In the genomic region with DNA sequence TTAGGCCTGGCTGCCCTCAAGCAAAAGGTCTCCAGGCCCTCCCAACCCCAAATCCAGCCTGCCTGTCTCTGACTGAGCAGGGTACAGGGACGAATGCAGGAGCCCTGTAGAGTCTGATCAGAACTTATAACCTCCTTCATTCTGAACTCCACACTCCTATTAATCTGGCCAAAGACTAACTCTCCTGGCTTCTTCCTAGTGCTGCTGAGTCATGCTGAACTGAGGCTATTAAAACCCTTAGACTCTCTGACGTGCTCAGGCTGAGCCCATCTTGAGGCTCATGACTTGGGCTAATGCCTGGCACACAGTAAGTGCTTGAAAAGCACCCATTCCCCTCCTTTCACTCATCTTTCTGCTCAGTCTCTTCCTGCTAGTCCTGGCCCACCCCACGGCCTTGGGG, we compare ENCODE assay signal across 17 cellular contexts.
DNase-seq lines count a peak whose midpoint lies in the region; ATAC-seq, FAIRE-seq and TF ChIP-seq lines count a peak whose summit lies in the region.
"Had no signal": no experiment of that assay in that cellular context is flagged by ENCODE, and none has a peak within 500 bp of the region (broad histone marks: within the 10 kb centered on the region; RNA-seq: fewer than 3 reads in every experiment).

No MANE protein-coding gene starts in this region.

- POLR2A ChIA-PET in OCI-LY7 (lab: Charles Lee), result no interaction called here

- peak overlapping the region; percentile 34 for H3K27ac Mint-ChIP-seq in activated naive CD4-positive, alpha-beta T cell treated with anti-CD3 and anti-CD28 coated beads for 36 hours

- DNase-seq in activated naive CD4-positive, alpha-beta T cell treated with anti-CD3 and anti-CD28 coated beads for 36 hours, result no peak
- DNase-seq in activated naive CD4-positive, alpha-beta T cell (lab: John Stamatoyannopoulos, UW), result no peak
- DNase-seq in OCI-LY7 (ENCODE audit: low spot score), result no peak
- DNase-seq in bronchial epithelial cell (ENCODE audit: low read depth), result peak; percentile 22
- DNase-seq in renal cortical epithelial cell (ENCODE audit: low read depth), result peak; percentile 28
- DNase-seq in central memory CD4-positive, alpha-beta T cell, result no peak
- no peak for DNase-seq in germinal center (ENCODE audit: low spot score)
- DNase-seq: anterior cingulate cortex, foreskin melanocyte, mucosa of descending colon, NCI-H1436, NCI-H524 treated with DMSO at 0.1 percent for 48 hours, SHP77, upper lobe of right lung had no signal

- no peaks in the 10 kb centered on the region for H3K79me2 ChIP-seq in OCI-LY7 (ENCODE audit: insufficient read depth, low read depth, low read length)

- intact Hi-C loops in activated naive CD4-positive, alpha-beta T cell treated with anti-CD3 and anti-CD28 coated beads for 36 hours (cut with micrococcal nuclease), result no loop called here
- intact Hi-C loops in OCI-LY7 (cut with micrococcal nuclease; ENCODE audit: unreplicated experiment), result loop anchor here (10.0 kb wide), 1 partner anchor 787 kb away; the partner anchor contains the start of genes CHCHD4 and TMEM43

- H3K4me3 ChIP-seq in OCI-LY7 (ENCODE audit: low read depth, low read length, poor library complexity, severe bottlenecking) (no peak overlapping the region), bronchial epithelial cell (ENCODE audit: low read depth, low read length) (no peak overlapping the region)
- H3K4me3 ChIP-seq: mucosa of descending colon, prostate gland, upper lobe of right lung had no signal

- peaks cover 100% of the 10 kb centered on the region for H3K36me3 ChIP-seq in OCI-LY7 (ENCODE audit: insufficient read depth, low read length)
- H3K36me3 ChIP-seq in bronchial epithelial cell (ENCODE audit: control insufficient read depth, insufficient read depth, low read length), result no peaks in the 10 kb centered on the region
- H3K36me3 ChIP-seq: prostate gland had no signal

- no peaks in the 10 kb centered on the region for H3K9me3 Mint-ChIP-seq in activated naive CD4-positive, alpha-beta T cell treated with anti-CD3 and anti-CD28 coated beads for 36 hours

- no peaks in the 10 kb centered on the region for H3K9me2 ChIP-seq in OCI-LY7 (ENCODE audit: insufficient read depth, low read length)

- H3K4me2 ChIP-seq in OCI-LY7 (ENCODE audit: low read length), result no peak overlapping the region

- peaks cover 41% of the 10 kb centered on the region for H3K36me3 Mint-ChIP-seq in activated naive CD4-positive, alpha-beta T cell treated with anti-CD3 and anti-CD28 coated beads for 36 hours (ENCODE audit: low read depth)

- H3K4me1 Mint-ChIP-seq in activated naive CD4-positive, alpha-beta T cell treated with anti-CD3 and anti-CD28 coated beads for 36 hours (ENCODE audit: low read depth), result no peaks in the 10 kb centered on the region

- H3K4me1 ChIP-seq in OCI-LY7 (ENCODE audit: insufficient read depth, low read length, poor library complexity, severe bottlenecking), result peaks cover 57% of the 10 kb centered on the region
- H3K4me1 ChIP-seq: prostate gland, upper lobe of right lung had no signal

- no peaks in the 10 kb centered on the region for H3K27me3 ChIP-seq in bronchial epithelial cell (ENCODE audit: control insufficient read depth, insufficient read depth, low read length)
- H3K27me3 ChIP-seq: upper lobe of right lung had no signal

- H3K4me3 Mint-ChIP-seq in activated naive CD4-positive, alpha-beta T cell treated with anti-CD3 and anti-CD28 coated beads for 36 hours, result no peak overlapping the region

- H2AFZ ChIP-seq in OCI-LY7 (ENCODE audit: low read length), result no peak overlapping the region

- ATAC-seq in GM18519 (IDR thresholded peaks at IDR 0.05; ENCODE audit: low FRiP score, unreplicated experiment), result no peak
- ATAC-seq: mucosa of descending colon, upper lobe of right lung had no signal

- no peaks in the 10 kb centered on the region for H4K20me1 ChIP-seq in OCI-LY7 (ENCODE audit: insufficient read depth, low read length)

- CTCF ChIA-PET in activated naive CD4-positive, alpha-beta T cell treated with anti-CD3 and anti-CD28 coated beads for 36 hours (lab: Charles Lee), result no interaction called here
- CTCF ChIA-PET in OCI-LY7 (lab: Charles Lee; ENCODE audit: unreplicated experiment), result no interaction called here

- TF ChIP-seq CTCF in OCI-LY7 (conservative IDR thresholded peaks at IDR 0.05; ENCODE audit: low read length) (no peak), bronchial epithelial cell (IDR thresholded peaks at IDR 0.05; ENCODE audit: insufficient read depth, low read length, severe bottlenecking) (no peak)

- H3K9me3 ChIP-seq in OCI-LY7 (ENCODE audit: low read length), result no peaks in the 10 kb centered on the region
- H3K9me3 ChIP-seq: mucosa of descending colon, prostate gland, upper lobe of right lung had no signal

- FAIRE-seq in bronchial epithelial cell (lab: Jason Lieb, UNC), result peak; percentile 81
- FAIRE-seq: islet of Langerhans had no signal

- no TSS peak for BruUV-seq in OCI-LY7 (replicated peaks; lab: Mats Ljungman, UMichigan)

- H3K27me3 Mint-ChIP-seq in activated naive CD4-positive, alpha-beta T cell treated with anti-CD3 and anti-CD28 coated beads for 36 hours (ENCODE audit: low read depth), result no peaks in the 10 kb centered on the region

- peak overlapping the region; percentile 23 for H3K27ac ChIP-seq in OCI-LY7 (ENCODE audit: low read depth, low read length, poor library complexity, severe bottlenecking)
- H3K27ac ChIP-seq: prostate gland, upper lobe of right lung had no signal

Comparison
In these comparisons a context has a peak if more than half of its experiments do, and no peak if none do; other contexts are left out.
1. DNase-seq: peak in bronchial epithelial cell (single experiment) and renal cortical epithelial cell (single experiment); none in activated naive CD4-positive, alpha-beta T cell treated with anti-CD3 and anti-CD28 coated beads for 36 hours (single experiment), activated naive CD4-positive, alpha-beta T cell (0 of 4), OCI-LY7 (single experiment), central memory CD4-positive, alpha-beta T cell (single experiment) and germinal center (single experiment).